Comparison of ENCODE assay signal across 9 cellular contexts in the genomic region with DNA sequence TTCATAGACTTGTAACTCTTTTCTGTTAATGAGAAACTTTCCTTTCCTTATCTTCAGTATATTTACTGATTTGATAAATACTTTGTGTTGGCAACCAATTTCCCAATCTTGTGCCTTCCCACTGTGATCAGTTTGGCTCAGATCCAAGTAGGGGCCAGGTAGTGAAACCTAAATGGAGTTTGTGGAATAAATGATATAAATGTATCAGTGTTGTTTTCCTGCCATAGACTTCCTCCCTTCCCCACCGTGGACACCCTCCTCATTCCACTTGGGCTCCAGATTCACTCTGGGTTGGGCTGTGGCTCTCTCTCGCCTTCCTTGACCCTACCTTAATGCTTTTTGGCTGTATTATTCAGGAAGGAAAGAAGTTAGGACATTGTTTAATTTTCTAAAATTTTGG. TPM values are rescaled to one million over a fixed set of nuclear protein-coding genes. Genes with fewer than 3 reads are reported as not detected.
A peak's percentile ranks its signal among the peaks of the same experiment; 100 is the strongest.
DNase-seq lines count a peak whose midpoint lies in the region; ATAC-seq, FAIRE-seq and TF ChIP-seq lines count a peak whose summit lies in the region.
"Had no signal": no experiment of that assay in that cellular context is flagged by ENCODE, and none has a peak within 500 bp of the region (broad histone marks: within the 10 kb centered on the region; RNA-seq: fewer than 3 reads in every experiment).

No MANE protein-coding gene starts in this region.

- H3K9me3 Mint-ChIP-seq in osteocyte (ENCODE audit: unreplicated experiment), result no peaks in the 10 kb centered on the region

- H3K9ac ChIP-seq in ES-I3 (ENCODE audit: low read depth, low read length) (peak overlapping the region; percentile 99; the same call in 1 of the 2 replicates), endocrine pancreas (ENCODE audit: control insufficient read depth, insufficient read depth, low read length) (no peak overlapping the region)

- no peaks in the 10 kb centered on the region for H3K36me3 Mint-ChIP-seq in osteocyte (ENCODE audit: unreplicated experiment)

- H3K27me3 ChIP-seq in endocrine pancreas (ENCODE audit: control insufficient read depth, insufficient read depth, low read length), result no peaks in the 10 kb centered on the region

- H3K4me3 Mint-ChIP-seq in osteocyte (ENCODE audit: unreplicated experiment), result peak overlapping the region; percentile 95

- H3K36me3 ChIP-seq in ES-I3 (ENCODE audit: insufficient read depth, low read length) (0 out of 2 replicates have a peak, but pooled peaks cover 3% of the 10 kb centered on the region), endocrine pancreas (ENCODE audit: control insufficient read depth, insufficient read depth, low read length) (no peaks in the 10 kb centered on the region)

- TF ChIP-seq POLR2A in NB4 (IDR thresholded peaks at IDR 0.05; ENCODE audit: extremely low read depth, insufficient read length), result no peak

- H3K4me1 ChIP-seq in ES-I3 (ENCODE audit: insufficient read depth, low read length) (no peaks in the 10 kb centered on the region; the same call in 1 of the 2 replicates), endocrine pancreas (ENCODE audit: control insufficient read depth, insufficient read depth, low read length) (peaks cover 10% of the 10 kb centered on the region)

- ATAC-seq in HG03139 (IDR thresholded peaks at IDR 0.05; ENCODE audit: unreplicated experiment), result no peak

- H3K4me3 ChIP-seq in NB4 (ENCODE audit: low read depth, low read length) (peak overlapping the region; percentile 91), endocrine pancreas (ENCODE audit: control insufficient read depth, insufficient read depth, low read length) (peak overlapping the region; percentile 99)

- peaks cover 20% of the 10 kb centered on the region for H3K27me3 Mint-ChIP-seq in osteocyte (ENCODE audit: unreplicated experiment)

- H3K4me1 Mint-ChIP-seq in osteocyte (ENCODE audit: unreplicated experiment), result peaks cover 34% of the 10 kb centered on the region

- H3K9me3 ChIP-seq in ES-I3 (ENCODE audit: control insufficient read depth, insufficient read depth, low read length), result no peaks in the 10 kb centered on the region; the same call in 1 of the 2 replicates
- no peaks in the 10 kb centered on the region for H3K9me3 ChIP-seq in endocrine pancreas (ENCODE audit: control insufficient read depth, low read length)

- TF ChIP-seq CTCF in NB4 (IDR thresholded peaks at IDR 0.05; ENCODE audit: low read depth, low read length) (no peak), osteocyte (IDR thresholded peaks at IDR 0.05) (no peak)

- no peak for FAIRE-seq in GM19239 (lab: Jason Lieb, UNC)

- H3K27ac Mint-ChIP-seq in osteocyte (ENCODE audit: unreplicated experiment), result no peak overlapping the region

- DNase-seq in NB4 (ENCODE audit: low read depth), result no peak
- DNase-seq in osteocyte (ENCODE audit: extremely low spot score, unreplicated experiment), result no peak
- DNase-seq in NCI-H1105 treated with DMSO at 0.1 percent for 48 hours (lab: John Stamatoyannopoulos, UW), result no peak
- no peak for DNase-seq in GM19239 (ENCODE audit: insufficient read length, low spot score)
- DNase-seq: activated effector memory CD4-positive, alpha-beta T cell treated with Interleukin-2 at 50 U/mL for 16 hours; NK-92 treated with Interleukin-12 subunit alpha and Interleukin-12 subunit beta, amount 100 ng/mL, for 24 hours had no signal

RNA-seq across cellular contexts. Expression of a gene that starts 1.3 kb away (rescaled TPM):
- 6.2 and 7.3 TPM in 2 replicates for total RNA-seq in osteocyte

RNA-seq across cellular contexts. Expression of a gene that starts 15.1 kb away (rescaled TPM):
- 4.1 and 6.2 TPM in 2 replicates for total RNA-seq in osteocyte

RNA-seq across cellular contexts. Expression of a gene that starts 48.5 kb away (rescaled TPM):
- 4.5 and 5.7 TPM in 2 replicates for total RNA-seq in osteocyte
